Comparison of ENCODE assay signal across 17 cellular contexts in genomic region chr13:35768551-35768950, GRCh38.
DNase-seq lines count a peak whose midpoint lies in the region; ATAC-seq and TF ChIP-seq lines count a peak whose summit lies in the region.
"Had no signal": no experiment of that assay in that cellular context is flagged by ENCODE, and none has a peak within 500 bp of the region (broad histone marks: within the 10 kb centered on the region; RNA-seq: fewer than 3 reads in every experiment).

No MANE protein-coding gene starts in this region.

- no peaks in the 10 kb centered on the region for H3K9me3 ChIP-seq in adipocyte (ENCODE audit: control insufficient read depth, low read length)
- H3K9me3 ChIP-seq: HAP-1, MG63, transverse colon had no signal

- no peak for TF ChIP-seq POLR2A in GM18505 (IDR thresholded peaks at IDR 0.05; ENCODE audit: borderline replicate concordance, extremely low read depth, insufficient read depth, insufficient read length)

- peaks cover 2% of the 10 kb centered on the region for H3K36me3 ChIP-seq in adipocyte (ENCODE audit: control insufficient read depth, insufficient read depth, low read length, severe bottlenecking)
- H3K36me3 ChIP-seq: HAP-1, MG63, transverse colon had no signal

- no peak overlapping the region for H3K4me3 ChIP-seq in adipocyte (ENCODE audit: low read length)
- H3K4me3 ChIP-seq: HAP-1, MG63, smooth muscle cell, transverse colon had no signal

- no peaks in the 10 kb centered on the region for H3K27me3 ChIP-seq in adipocyte (replicated peaks; ENCODE audit: control insufficient read depth, insufficient read depth, low read length)
- H3K27me3 ChIP-seq: MG63, transverse colon had no signal

- H3K9ac ChIP-seq in adipocyte (ENCODE audit: low read length) = no peak overlapping the region

- DNase-seq in NCI-H2107 treated with DMSO at 0.1 percent for 48 hours (lab: John Stamatoyannopoulos, UW; ENCODE audit: unreplicated experiment) (peak; percentile 9), NCI-H2107 (lab: John Stamatoyannopoulos, UW) (no peak), adipocyte (ENCODE audit: low read depth) (peak; percentile 92), foreskin melanocyte (peak; percentile 42), stromal cell of bone marrow (ENCODE audit: low read depth) (peak; percentile 21), NCI-H2196 (lab: John Stamatoyannopoulos, UW; ENCODE audit: unreplicated experiment) (no peak)
- DNase-seq: activated CD4-positive, alpha-beta T cell treated with anti-CD3 and anti-CD28 coated beads for 4 hours; GF-D8; MG63; SHP77; transverse colon had no signal

- no peak for ATAC-seq in GM18505 (IDR thresholded peaks at IDR 0.05; ENCODE audit: unreplicated experiment)
- no peak for ATAC-seq in activated CD4-positive, CD25-positive, alpha-beta regulatory T cell treated with anti-CD3 and anti-CD28 coated beads, Interleukin-2, amount 50 U/mL, for 24 hours
- ATAC-seq: activated naive CD4-positive, alpha-beta T cell treated with anti-CD3 and anti-CD28 coated beads, Interleukin-2, amount 50 U/mL, for 72 hours; stimulated activated effector memory CD8-positive, alpha-beta T cell treated with anti-CD3 and anti-CD28 coated beads, Interleukin-12 subunit alpha, Interleukin-12 subunit beta, amount 100 ng/mL, for 72 hours had no signal

- peaks cover 48% of the 10 kb centered on the region for H3K4me1 ChIP-seq in adipocyte (ENCODE audit: control insufficient read depth, insufficient read depth, low read length)
- H3K4me1 ChIP-seq: HAP-1, transverse colon had no signal

Comparison
In these comparisons a context has a peak if more than half of its experiments do, and no peak if none do; other contexts are left out.
1. DNase-seq: peak in NCI-H2107 treated with DMSO at 0.1 percent for 48 hours (single experiment), adipocyte (single experiment), foreskin melanocyte (single experiment) and stromal cell of bone marrow (single experiment); none in NCI-H2107 (single experiment) and NCI-H2196 (single experiment).